ENCODE assay signal across 11 cellular contexts in genomic region chr4:119823045-119823444, GRCh38.
"Had no signal": no experiment of that assay in that cellular context is flagged by ENCODE, and none has a peak within 500 bp of the region (broad histone marks: within the 10 kb centered on the region; RNA-seq: fewer than 3 reads in every experiment).

No MANE protein-coding gene starts in this region.

- H3K27ac ChIP-seq: GM23248 had no signal

- H3K36me3 ChIP-seq: HAP-1 had no signal

- ATAC-seq: GM23338, HCT116 had no signal

- H3K4me3 ChIP-seq: GM23248, GM23338, HAP-1 had no signal

- DNase-seq: GM23248, GOT3, H7, H9, HCEC 1CT, HFFc6 had no signal

- H2AFZ ChIP-seq: GM23248, GM23338 had no signal

- H3K9ac ChIP-seq: GM23248 had no signal

- FAIRE-seq: H1, H54 had no signal

- H3K4me1 ChIP-seq: HAP-1 had no signal

- H3K4me2 ChIP-seq: GM23338 had no signal

- H3K9me3 ChIP-seq: HAP-1 had no signal
